ENCODE assay signal across 17 cellular contexts in the genomic region with DNA sequence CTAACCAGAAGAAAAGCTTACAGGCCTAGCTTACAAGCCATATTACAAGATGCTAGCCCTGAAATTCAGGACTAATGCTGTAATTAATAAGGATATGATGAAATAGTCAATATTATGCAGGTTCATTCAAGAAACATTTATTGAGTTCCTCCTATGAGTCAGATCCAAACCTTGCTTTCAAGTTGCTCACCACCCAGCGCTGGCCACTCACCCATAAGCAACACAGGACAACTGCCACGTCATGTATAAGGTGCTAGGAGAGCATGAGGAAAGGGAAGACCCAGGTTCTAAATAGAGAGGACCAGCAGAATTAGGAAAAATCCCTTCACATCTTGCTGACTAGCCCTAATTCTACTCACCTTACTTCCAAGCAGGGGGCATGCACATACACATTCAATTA. TPM values are rescaled to one million over a fixed set of nuclear protein-coding genes. Genes with fewer than 3 reads are reported as not detected.
A peak's percentile ranks its signal among the peaks of the same experiment; 100 is the strongest.
DNase-seq lines count a peak whose midpoint lies in the region; FAIRE-seq and TF ChIP-seq lines count a peak whose summit lies in the region.
"Had no signal": no experiment of that assay in that cellular context is flagged by ENCODE, and none has a peak within 500 bp of the region (broad histone marks: within the 10 kb centered on the region; RNA-seq: fewer than 3 reads in every experiment).

No MANE protein-coding gene starts in this region.

- peaks cover 0 to 1% (median 0%) of the 10 kb centered on the region in 3 donors for H3K27me3 Mint-ChIP-seq in CD14-positive monocyte (ENCODE audit: low read depth in 3 of 3)

- TF ChIP-seq CTCF in CD14-positive monocyte (IDR thresholded peaks at IDR 0.05) (no peak), astrocyte of the spinal cord (IDR thresholded peaks at IDR 0.05; ENCODE audit: low read depth, low read length) (no peak)

- peaks cover 42% of the 10 kb centered on the region for H3K4me1 Mint-ChIP-seq in CD14-positive monocyte

- no peaks in the 10 kb centered on the region for H3K9me3 Mint-ChIP-seq in CD14-positive monocyte

- H3K27ac Mint-ChIP-seq in CD14-positive monocyte, result peak overlapping the region in 4 of 7 donors; percentile 25 to 55 (median 46)
- H3K27ac Mint-ChIP-seq: B cell had no signal

- DNase-seq in CD14-positive monocyte (ENCODE audit: low spot score), result peak; percentile 82
- peak; percentile 82 for DNase-seq in HT-29 (ENCODE audit: low spot score)
- DNase-seq in astrocyte of the spinal cord (ENCODE audit: low read depth, low spot score), result peak; percentile 74
- peak; percentile 12 for DNase-seq in kidney glomerular epithelial cell (lab: John Stamatoyannopoulos, UW)
- DNase-seq in germinal center (ENCODE audit: low spot score), result no peak
- DNase-seq in midbrain (lab: John Stamatoyannopoulos, UW), result no peak
- no peak for DNase-seq in NCI-H345 (lab: John Stamatoyannopoulos, UW)
- no peak for DNase-seq in GM12891 (ENCODE audit: insufficient read length, low spot score)
- DNase-seq: activated naive CD4-positive, alpha-beta T cell treated with Interleukin-2 at 50 U/mL for 16 hours; DMS153; effector memory CD4-positive, alpha-beta T cell; glutamatergic neuron; islet precursor cell; NCI-H1105 treated with DMSO at 0.1 percent for 48 hours; ovary had no signal

- TF ChIP-seq POLR2A in GM12891 (IDR thresholded peaks at IDR 0.05; ENCODE audit: low read depth, low read length), result no peak

- FAIRE-seq in GM12891 (lab: Jason Lieb, UNC), result no peak

- H3K36me3 Mint-ChIP-seq in CD14-positive monocyte, result peaks cover 12 to 16% of the 10 kb centered on the region in 2 donors

- in situ Hi-C loops in astrocyte of the spinal cord (cut with HindIII; ENCODE audit: low sequenced_read_pairs), result no loop called here

- no peak overlapping the region for H3K4me3 ChIP-seq in astrocyte of the spinal cord (ENCODE audit: low read depth, low read length)
- H3K4me3 ChIP-seq: ovary, suprapubic skin had no signal

- no peak overlapping the region for H3K4me3 Mint-ChIP-seq in CD14-positive monocyte
- H3K4me3 Mint-ChIP-seq: B cell had no signal

- intact Hi-C loops in CD14-positive monocyte (cut with micrococcal nuclease), result loop anchor here in 1 of 2 donors (10.0 kb wide), 1 partner anchor 46 kb away; no protein-coding TSS in a partner anchor

TF ChIP-seq in GM12891, 5 proteins besides CTCF, POLR2A, EP300 and RAD21:
- TF ChIP-seq PAX5 (IDR thresholded peaks at IDR 0.05; ENCODE audit: insufficient read depth, low read length, severe bottlenecking) (no peak), SPI1 (IDR thresholded peaks at IDR 0.05; ENCODE audit: low read depth, low read length) (no peak), POLR2AphosphoS5 (IDR thresholded peaks at IDR 0.05; ENCODE audit: low read depth, low read length) (no peak), TAF1 (IDR thresholded peaks at IDR 0.05; ENCODE audit: low read depth, low read length) (no peak), POU2F2 (IDR thresholded peaks at IDR 0.05; ENCODE audit: low read depth, low read length) (no peak)

RNA-seq across cellular contexts. Expression of gene MAML3, which starts 23.3 kb away (rescaled TPM):
- 1 to 10 TPM; 1.5 to 2.3 TPM for polyA plus RNA-seq in CD14-positive monocyte
- total RNA-seq in HT-29 (2014; rRNA removed; shearing (Covaris generic)), result 8.6 and 11.8 TPM in 2 replicates
- polyA plus RNA-seq in GM12891 (2012; ENCODE audit: low read depth, missing spikeins), result 0.01 TPM

Comparison
In these comparisons a context has a peak if more than half of its experiments do, and no peak if none do; other contexts are left out.
1. DNase-seq: peak in CD14-positive monocyte (single experiment), HT-29 (single experiment), astrocyte of the spinal cord (single experiment) and kidney glomerular epithelial cell (single experiment); none in germinal center (single experiment), midbrain (single experiment), NCI-H345 (single experiment) and GM12891 (single experiment).